ENCODE assay signal across 8 cellular contexts in the genomic region with DNA sequence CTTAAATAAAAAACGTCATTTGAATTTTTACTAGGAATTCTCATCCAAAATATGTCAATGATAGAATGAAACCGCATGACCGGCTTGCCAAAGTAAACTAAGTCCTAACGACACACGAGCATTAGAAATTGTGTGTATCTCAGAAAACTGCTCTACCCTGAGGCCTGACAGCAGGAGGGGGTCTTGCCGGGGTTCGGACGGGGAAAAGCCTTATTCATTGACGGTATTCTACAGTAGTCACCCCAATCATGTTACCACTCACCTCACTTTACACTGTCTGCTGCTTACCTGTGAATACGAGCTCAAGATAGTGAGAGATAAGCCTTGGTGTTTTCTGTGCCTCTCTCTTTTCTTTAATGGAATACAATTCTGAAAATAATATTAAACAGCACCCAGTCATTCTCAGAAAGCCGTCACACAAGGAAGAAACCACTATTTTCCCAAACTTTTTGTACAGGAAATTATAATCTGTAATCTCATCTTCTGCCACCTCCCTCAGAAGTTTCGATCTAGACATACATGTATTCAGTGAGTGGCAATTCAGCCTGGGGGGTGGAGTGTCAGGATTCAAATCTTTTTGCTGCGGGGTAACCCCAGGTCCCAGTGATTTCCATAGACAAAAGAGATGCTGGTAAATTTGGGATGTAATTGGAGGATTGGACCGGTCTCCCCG. TPM values are rescaled to one million over a fixed set of nuclear protein-coding genes. Genes with fewer than 3 reads are reported as not detected.
A peak's percentile ranks its signal among the peaks of the same experiment; 100 is the strongest.
DNase-seq lines count a peak whose midpoint lies in the region; ATAC-seq and TF ChIP-seq lines count a peak whose summit lies in the region.

No MANE protein-coding gene starts in this region.

- peak overlapping the region; percentile 62 to 86 (median 75) for H3K4me3 ChIP-seq in Peyer's patch
- peak overlapping the region; percentile 8 for H3K4me3 ChIP-seq in hepatocyte
- H3K4me3 ChIP-seq in testis = peak overlapping the region; percentile 63 to 77

- no peak for TF ChIP-seq CTCF in Peyer's patch (IDR thresholded peaks at IDR 0.05)
- TF ChIP-seq CTCF in hepatocyte (IDR thresholded peaks at IDR 0.05; ENCODE audit: poor library complexity) = no peak
- no peak for TF ChIP-seq CTCF in testis (IDR thresholded peaks at IDR 0.05)

- no peak overlapping the region for H2AFZ ChIP-seq in hepatocyte

- H3K36me3 ChIP-seq in Peyer's patch (no peaks in the 10 kb centered on the region), hepatocyte (replicated peaks; ENCODE audit: insufficient read depth, low read depth) (no peaks in the 10 kb centered on the region), testis (ENCODE audit: low read depth, missing control alignments) (no peaks in the 10 kb centered on the region)

- peaks cover 13% of the 10 kb centered on the region for H4K20me1 ChIP-seq in hepatocyte (ENCODE audit: insufficient read depth, poor library complexity, severe bottlenecking)

- DNase-seq in activated naive CD4-positive, alpha-beta T cell treated with anti-CD3 and anti-CD28 coated beads for 36 hours = peak; percentile 71
- no peak for DNase-seq in activated naive CD4-positive, alpha-beta T cell (lab: John Stamatoyannopoulos, UW)
- DNase-seq in Peyer's patch (no peak), hepatocyte (ENCODE audit: low spot score) (no peak), testis (no peak), MV-4-11 (lab: John Stamatoyannopoulos, UW) (no peak), occipital lobe (lab: John Stamatoyannopoulos, UW) (no peak)

- H3K36me3 Mint-ChIP-seq in activated naive CD4-positive, alpha-beta T cell treated with anti-CD3 and anti-CD28 coated beads for 36 hours (ENCODE audit: low read depth) = no peaks in the 10 kb centered on the region

- H3K4me3 Mint-ChIP-seq in activated naive CD4-positive, alpha-beta T cell treated with anti-CD3 and anti-CD28 coated beads for 36 hours = peak overlapping the region; percentile 74

- CTCF ChIA-PET in activated naive CD4-positive, alpha-beta T cell treated with anti-CD3 and anti-CD28 coated beads for 36 hours (lab: Charles Lee) = interaction anchor here (0.6 to 7.3 kb wide), 4 partner anchors 12 to 574 kb away, joined by 3 to 110 read pairs (median 4); a partner anchor contains a TSS

- no peaks in the 10 kb centered on the region for H3K9me2 ChIP-seq in hepatocyte (replicated peaks; ENCODE audit: insufficient read depth)

- TF ChIP-seq POLR2A in Peyer's patch (IDR thresholded peaks at IDR 0.05) (no peak), testis (IDR thresholded peaks at IDR 0.05) (no peak)

- peaks cover 11% of the 10 kb centered on the region for H3K79me2 ChIP-seq in hepatocyte

- H3K4me1 ChIP-seq in Peyer's patch (peaks cover 0 to 45% (median 15%) of the 10 kb centered on the region in 4 donors), hepatocyte (ENCODE audit: insufficient read depth) (peaks cover 33% of the 10 kb centered on the region), testis (peaks cover 29% of the 10 kb centered on the region)

- peak overlapping the region; percentile 95 for H3K4me2 ChIP-seq in hepatocyte

- 68% methylated on average over 15 of the region's 15 CpGs for WGBS in hepatocyte (ENCODE audit: low lambda C conversion rate, missing lambda C conversion rate)
- 47% methylated on average over 13 to 15 of the region's 15 CpGs for WGBS in testis, 2 donors

- no peaks in the 10 kb centered on the region for H3K9me3 Mint-ChIP-seq in activated naive CD4-positive, alpha-beta T cell treated with anti-CD3 and anti-CD28 coated beads for 36 hours

- no peak for ATAC-seq in GM21423 (IDR thresholded peaks at IDR 0.05; ENCODE audit: unreplicated experiment)

- H3K27ac ChIP-seq in Peyer's patch (peak overlapping the region; percentile 72 to 97 (median 78)), hepatocyte (no peak overlapping the region), testis (peak overlapping the region in 1 of 2 donors; percentile 82)

- peaks cover 49% of the 10 kb centered on the region for H3K4me1 Mint-ChIP-seq in activated naive CD4-positive, alpha-beta T cell treated with anti-CD3 and anti-CD28 coated beads for 36 hours (ENCODE audit: low read depth)

- H3K27me3 Mint-ChIP-seq in activated naive CD4-positive, alpha-beta T cell treated with anti-CD3 and anti-CD28 coated beads for 36 hours (ENCODE audit: low read depth) = peaks cover 22% of the 10 kb centered on the region

- H3K27me3 ChIP-seq in Peyer's patch = no peaks in the 10 kb centered on the region
- H3K27me3 ChIP-seq in hepatocyte = peaks cover 12% of the 10 kb centered on the region
- no peaks in the 10 kb centered on the region for H3K27me3 ChIP-seq in testis

- intact Hi-C loops in activated naive CD4-positive, alpha-beta T cell treated with anti-CD3 and anti-CD28 coated beads for 36 hours (cut with micrococcal nuclease) = loop anchor here (1.0 to 5.0 kb wide), 2 partner anchors 13 to 207 kb away; a partner anchor contains a TSS
- intact Hi-C loops in testis (cut with DNase I; ENCODE audit: low total_unique reads) = loop anchor here (5.0 kb wide), 2 partner anchors 417 to 572 kb away; no protein-coding TSS in a partner anchor

- peak overlapping the region; percentile 21 for H3K27ac Mint-ChIP-seq in activated naive CD4-positive, alpha-beta T cell treated with anti-CD3 and anti-CD28 coated beads for 36 hours

- H3K9me3 ChIP-seq in Peyer's patch = no peaks in the 10 kb centered on the region
- no peaks in the 10 kb centered on the region for H3K9me3 ChIP-seq in hepatocyte (ENCODE audit: low read depth)
- H3K9me3 ChIP-seq in testis = no peaks in the 10 kb centered on the region

RNA-seq across cellular contexts. Expression of a gene that starts 0.5 kb away (rescaled TPM):
- total RNA-seq in activated naive CD4-positive, alpha-beta T cell treated with anti-CD3 and anti-CD28 coated beads for 36 hours = 1 to 10 TPM; 1.4 to 1.6 TPM
- 10 to 100 TPM in 1 of 4 donors, 1 to 10 TPM in 3; 4.1 to 27.5 (median 8.9) TPM for total RNA-seq in Peyer's patch
- total RNA-seq in hepatocyte = 18.9 and 20.3 TPM in 2 replicates
- polyA plus RNA-seq in hepatocyte = 24.9 and 29.7 TPM in 2 replicates
- 10 to 100 TPM; 13.1 to 22.1 TPM for total RNA-seq in testis
- 7.5 TPM for polyA plus RNA-seq in testis (ENCODE audit: insufficient read depth, low read depth, low replicate concordance)
- 5.3 TPM for total RNA-seq in occipital lobe

RNA-seq across cellular contexts. Expression of a gene that starts 13.2 kb away (rescaled TPM):
- 10 to 100 TPM; 26.4 to 27.0 TPM for total RNA-seq in activated naive CD4-positive, alpha-beta T cell treated with anti-CD3 and anti-CD28 coated beads for 36 hours
- total RNA-seq in Peyer's patch (100 to 1,000 TPM in 1 of 4 donors, 10 to 100 TPM in 3; 42.9 to 120 (median 81.9) TPM), hepatocyte (29.5 and 36.0 TPM in 2 replicates), testis (10 to 100 TPM; 50.5 to 56.1 TPM), occipital lobe (42.4 TPM)
- polyA plus RNA-seq in hepatocyte (25.4 and 27.0 TPM in 2 replicates), testis (ENCODE audit: insufficient read depth, low read depth, low replicate concordance) (47.4 TPM)

RNA-seq across cellular contexts. Expression of a gene that starts 52.0 kb away (rescaled TPM):
- total RNA-seq in activated naive CD4-positive, alpha-beta T cell treated with anti-CD3 and anti-CD28 coated beads for 36 hours = 1 to 10 TPM in 1 of 2 experiments, under 1 TPM in 1; 0.93 to 1.7 TPM
- 10 to 100 TPM in 3 of 4 donors, 1 to 10 TPM in 1; 7.7 to 51.2 (median 23.5) TPM for total RNA-seq in Peyer's patch
- 6.5 and 6.6 TPM in 2 replicates for total RNA-seq in hepatocyte
- polyA plus RNA-seq in hepatocyte = 9.1 and 11.9 TPM in 2 replicates
- total RNA-seq in testis = 10 to 100 TPM; 10.7 to 14.9 TPM
- 6.8 TPM for polyA plus RNA-seq in testis (ENCODE audit: insufficient read depth, low read depth, low replicate concordance)
- 20.6 TPM for total RNA-seq in occipital lobe

Comparison
In these comparisons a context has a peak if more than half of its experiments do, and no peak if none do; other contexts are left out.
1. H3K4me3 ChIP-seq: peak in every context shown above with its lines; median percentile 75 in Peyer's patch; 70 in testis; 8 in hepatocyte.